Comparison of ENCODE assay signal across 1 cellular context in genomic region chr9:93111371-93112115, GRCh38.
TF ChIP-seq lines count a peak whose summit lies in the region.

No MANE protein-coding gene starts in this region.

TF ChIP-seq in SK-N-SH, 30 proteins besides CTCF, POLR2A, EP300 and RAD21 (continued from another document):
- TF ChIP-seq REST (IDR thresholded peaks at IDR 0.05; ENCODE audit: low read depth, low read length) (no peak), MXI1 (IDR thresholded peaks at IDR 0.05; ENCODE audit: low read depth, low read length) (no peak), EZH2phosphoT487 (IDR thresholded peaks at IDR 0.05; ENCODE audit: borderline replicate concordance, low read depth) (no peak), GATA2 (CRISPR knock-in tag; IDR thresholded peaks at IDR 0.05) (no peak)
